Comparison of ENCODE assay signal across 2 cellular contexts in genomic region chr17:83136156-83136555, GRCh38.
TF ChIP-seq lines count a peak whose summit lies in the region.

No MANE protein-coding gene starts in this region.

TF ChIP-seq in H1, 55 proteins besides CTCF, POLR2A, EP300 and RAD21 (continued from another document):
- TF ChIP-seq, protein P1, sequence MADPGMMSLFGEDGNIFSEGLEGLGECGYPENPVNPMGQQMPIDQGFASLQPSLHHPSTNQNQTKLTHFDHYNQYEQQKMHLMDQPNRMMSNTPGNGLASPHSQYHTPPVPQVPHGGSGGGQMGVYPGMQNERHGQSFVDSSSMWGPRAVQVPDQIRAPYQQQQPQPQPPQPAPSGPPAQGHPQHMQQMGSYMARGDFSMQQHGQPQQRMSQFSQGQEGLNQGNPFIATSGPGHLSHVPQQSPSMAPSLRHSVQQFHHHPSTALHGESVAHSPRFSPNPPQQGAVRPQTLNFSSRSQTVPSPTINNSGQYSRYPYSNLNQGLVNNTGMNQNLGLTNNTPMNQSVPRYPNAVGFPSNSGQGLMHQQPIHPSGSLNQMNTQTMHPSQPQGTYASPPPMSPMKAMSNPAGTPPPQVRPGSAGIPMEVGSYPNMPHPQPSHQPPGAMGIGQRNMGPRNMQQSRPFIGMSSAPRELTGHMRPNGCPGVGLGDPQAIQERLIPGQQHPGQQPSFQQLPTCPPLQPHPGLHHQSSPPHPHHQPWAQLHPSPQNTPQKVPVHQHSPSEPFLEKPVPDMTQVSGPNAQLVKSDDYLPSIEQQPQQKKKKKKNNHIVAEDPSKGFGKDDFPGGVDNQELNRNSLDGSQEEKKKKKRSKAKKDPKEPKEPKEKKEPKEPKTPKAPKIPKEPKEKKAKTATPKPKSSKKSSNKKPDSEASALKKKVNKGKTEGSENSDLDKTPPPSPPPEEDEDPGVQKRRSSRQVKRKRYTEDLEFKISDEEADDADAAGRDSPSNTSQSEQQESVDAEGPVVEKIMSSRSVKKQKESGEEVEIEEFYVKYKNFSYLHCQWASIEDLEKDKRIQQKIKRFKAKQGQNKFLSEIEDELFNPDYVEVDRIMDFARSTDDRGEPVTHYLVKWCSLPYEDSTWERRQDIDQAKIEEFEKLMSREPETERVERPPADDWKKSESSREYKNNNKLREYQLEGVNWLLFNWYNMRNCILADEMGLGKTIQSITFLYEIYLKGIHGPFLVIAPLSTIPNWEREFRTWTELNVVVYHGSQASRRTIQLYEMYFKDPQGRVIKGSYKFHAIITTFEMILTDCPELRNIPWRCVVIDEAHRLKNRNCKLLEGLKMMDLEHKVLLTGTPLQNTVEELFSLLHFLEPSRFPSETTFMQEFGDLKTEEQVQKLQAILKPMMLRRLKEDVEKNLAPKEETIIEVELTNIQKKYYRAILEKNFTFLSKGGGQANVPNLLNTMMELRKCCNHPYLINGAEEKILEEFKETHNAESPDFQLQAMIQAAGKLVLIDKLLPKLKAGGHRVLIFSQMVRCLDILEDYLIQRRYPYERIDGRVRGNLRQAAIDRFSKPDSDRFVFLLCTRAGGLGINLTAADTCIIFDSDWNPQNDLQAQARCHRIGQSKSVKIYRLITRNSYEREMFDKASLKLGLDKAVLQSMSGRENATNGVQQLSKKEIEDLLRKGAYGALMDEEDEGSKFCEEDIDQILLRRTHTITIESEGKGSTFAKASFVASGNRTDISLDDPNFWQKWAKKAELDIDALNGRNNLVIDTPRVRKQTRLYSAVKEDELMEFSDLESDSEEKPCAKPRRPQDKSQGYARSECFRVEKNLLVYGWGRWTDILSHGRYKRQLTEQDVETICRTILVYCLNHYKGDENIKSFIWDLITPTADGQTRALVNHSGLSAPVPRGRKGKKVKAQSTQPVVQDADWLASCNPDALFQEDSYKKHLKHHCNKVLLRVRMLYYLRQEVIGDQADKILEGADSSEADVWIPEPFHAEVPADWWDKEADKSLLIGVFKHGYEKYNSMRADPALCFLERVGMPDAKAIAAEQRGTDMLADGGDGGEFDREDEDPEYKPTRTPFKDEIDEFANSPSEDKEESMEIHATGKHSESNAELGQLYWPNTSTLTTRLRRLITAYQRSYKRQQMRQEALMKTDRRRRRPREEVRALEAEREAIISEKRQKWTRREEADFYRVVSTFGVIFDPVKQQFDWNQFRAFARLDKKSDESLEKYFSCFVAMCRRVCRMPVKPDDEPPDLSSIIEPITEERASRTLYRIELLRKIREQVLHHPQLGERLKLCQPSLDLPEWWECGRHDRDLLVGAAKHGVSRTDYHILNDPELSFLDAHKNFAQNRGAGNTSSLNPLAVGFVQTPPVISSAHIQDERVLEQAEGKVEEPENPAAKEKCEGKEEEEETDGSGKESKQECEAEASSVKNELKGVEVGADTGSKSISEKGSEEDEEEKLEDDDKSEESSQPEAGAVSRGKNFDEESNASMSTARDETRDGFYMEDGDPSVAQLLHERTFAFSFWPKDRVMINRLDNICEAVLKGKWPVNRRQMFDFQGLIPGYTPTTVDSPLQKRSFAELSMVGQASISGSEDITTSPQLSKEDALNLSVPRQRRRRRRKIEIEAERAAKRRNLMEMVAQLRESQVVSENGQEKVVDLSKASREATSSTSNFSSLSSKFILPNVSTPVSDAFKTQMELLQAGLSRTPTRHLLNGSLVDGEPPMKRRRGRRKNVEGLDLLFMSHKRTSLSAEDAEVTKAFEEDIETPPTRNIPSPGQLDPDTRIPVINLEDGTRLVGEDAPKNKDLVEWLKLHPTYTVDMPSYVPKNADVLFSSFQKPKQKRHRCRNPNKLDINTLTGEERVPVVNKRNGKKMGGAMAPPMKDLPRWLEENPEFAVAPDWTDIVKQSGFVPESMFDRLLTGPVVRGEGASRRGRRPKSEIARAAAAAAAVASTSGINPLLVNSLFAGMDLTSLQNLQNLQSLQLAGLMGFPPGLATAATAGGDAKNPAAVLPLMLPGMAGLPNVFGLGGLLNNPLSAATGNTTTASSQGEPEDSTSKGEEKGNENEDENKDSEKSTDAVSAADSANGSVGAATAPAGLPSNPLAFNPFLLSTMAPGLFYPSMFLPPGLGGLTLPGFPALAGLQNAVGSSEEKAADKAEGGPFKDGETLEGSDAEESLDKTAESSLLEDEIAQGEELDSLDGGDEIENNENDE (IDR thresholded peaks at IDR 0.05; ENCODE audit: insufficient replicate concordance, low read length): no peak
- TF ChIP-seq SRF (IDR thresholded peaks at IDR 0.05; ENCODE audit: low read depth, low read length) (no peak), TAF1 (IDR thresholded peaks at IDR 0.05; ENCODE audit: low read depth, low read length) (no peak), SP4 (IDR thresholded peaks at IDR 0.05; ENCODE audit: low read length) (no peak), TCF12 (IDR thresholded peaks at IDR 0.05; ENCODE audit: low read depth, low read length) (no peak), NRF1 (IDR thresholded peaks at IDR 0.05; ENCODE audit: low read depth, low read length) (no peak), CBX8 (IDR thresholded peaks at IDR 0.05; ENCODE audit: borderline replicate concordance, low read depth, low read length) (no peak), MAFK (IDR thresholded peaks at IDR 0.05; ENCODE audit: low read depth, low read length) (no peak), SP2 (IDR thresholded peaks at IDR 0.05; ENCODE audit: low read length) (no peak), PHF8 (conservative IDR thresholded peaks at IDR 0.05; ENCODE audit: low read depth, low read length) (no peak), HDAC6 (IDR thresholded peaks at IDR 0.05; ENCODE audit: low read depth, low read length) (no peak)
- TF ChIP-seq, protein P2, sequence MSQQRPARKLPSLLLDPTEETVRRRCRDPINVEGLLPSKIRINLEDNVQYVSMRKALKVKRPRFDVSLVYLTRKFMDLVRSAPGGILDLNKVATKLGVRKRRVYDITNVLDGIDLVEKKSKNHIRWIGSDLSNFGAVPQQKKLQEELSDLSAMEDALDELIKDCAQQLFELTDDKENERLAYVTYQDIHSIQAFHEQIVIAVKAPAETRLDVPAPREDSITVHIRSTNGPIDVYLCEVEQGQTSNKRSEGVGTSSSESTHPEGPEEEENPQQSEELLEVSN (IDR thresholded peaks at IDR 0.05): no peak

TF ChIP-seq in HEK293T, 16 proteins besides CTCF, POLR2A, EP300 and RAD21 (continued from another document):
- no peak for TF ChIP-seq PKNOX1 (IDR thresholded peaks at IDR 0.05)
- no peak for TF ChIP-seq LEF1 (IDR thresholded peaks at IDR 0.05; ENCODE audit: borderline replicate concordance)
- TF ChIP-seq HDGF (IDR thresholded peaks at IDR 0.05; ENCODE audit: borderline replicate concordance): no peak
